Comparison of ENCODE assay signal across 27 cellular contexts in the genomic region with DNA sequence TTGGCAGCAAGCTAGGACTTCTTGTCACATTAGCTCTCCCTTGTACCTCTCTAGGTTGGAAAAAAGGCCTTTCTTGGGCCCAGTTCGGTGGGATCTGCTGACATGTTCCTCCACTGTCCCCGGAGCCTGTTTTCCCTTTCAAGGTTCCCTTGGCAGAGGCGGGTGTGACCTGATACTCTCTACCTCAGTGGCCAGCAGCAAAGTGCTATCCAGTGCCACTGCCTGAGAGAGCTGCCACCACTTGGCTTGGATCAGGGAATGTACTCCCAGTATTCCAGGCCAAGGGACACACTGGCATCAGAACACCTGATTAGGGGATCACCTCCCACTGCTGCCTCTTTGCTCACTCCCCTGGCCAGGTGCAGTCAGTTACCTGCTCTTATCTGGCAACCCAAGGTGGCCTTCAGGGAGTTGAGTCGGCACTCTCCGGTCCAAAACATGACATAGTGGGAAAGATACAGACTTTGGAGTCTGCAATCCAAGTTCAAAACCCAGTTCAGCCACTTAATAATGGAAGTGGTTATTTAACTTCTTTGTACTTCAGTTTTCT.
"Had no signal": no experiment of that assay in that cellular context is flagged by ENCODE, and none has a peak within 500 bp of the region (broad histone marks: within the 10 kb centered on the region; RNA-seq: fewer than 3 reads in every experiment).

No MANE protein-coding gene starts in this region.

- H3K9me3 Mint-ChIP-seq: nephron had no signal

- H3K9ac ChIP-seq: parathyroid adenoma had no signal

- H3K36me3 Mint-ChIP-seq: naive B cell; stimulated activated naive B cell treated with anti-CD40 and anti-IgM and Interleukin-4, amounts not matched to agents 10 μg/mL and 1 μg/mL and 100 μg/mL, for 72 hours had no signal

- H3K4me1 ChIP-seq: parathyroid adenoma, suprapubic skin had no signal

- H2AFZ ChIP-seq: hepatocyte, parathyroid adenoma had no signal

- H3K27ac Mint-ChIP-seq: naive B cell; nephron; stimulated activated naive B cell treated with anti-CD40 and anti-IgM and Interleukin-4, amounts not matched to agents 10 μg/mL and 1 μg/mL and 100 μg/mL, for 72 hours had no signal

- H3K4me3 ChIP-seq: hepatocyte, lower lobe of right lung, psoas muscle, right lobe of liver, skin epidermis, stomach, suprapubic skin, thoracic aorta, tibial artery, upper lobe of right lung had no signal

- H3K4me1 Mint-ChIP-seq: naive B cell; stimulated activated naive B cell treated with anti-CD40 and anti-IgM and Interleukin-4, amounts not matched to agents 10 μg/mL and 1 μg/mL and 100 μg/mL, for 72 hours had no signal

- ATAC-seq: lower lobe of right lung; right lobe of liver; stimulated activated naive B cell treated with anti-CD40 and anti-IgM and Interleukin-4, amounts not matched to agents 10 μg/mL and 1 μg/mL and 100 μg/mL, for 72 hours; stimulated activated naive CD8-positive, alpha-beta T cell treated with anti-CD3 and anti-CD28 coated beads, Interleukin-15, Interleukin-2, amounts not matched to agents 100 U/mL and 50 U/mL, for 24 hours; upper lobe of right lung had no signal

- H3K36me3 ChIP-seq: lower lobe of right lung, neutrophil, right lobe of liver, stomach, suprapubic skin, thoracic aorta, tibial artery, upper lobe of right lung had no signal

- H3K9me3 ChIP-seq: lower lobe of right lung, neutrophil, psoas muscle, right lobe of liver, stomach, suprapubic skin, thoracic aorta, tibial artery, upper lobe of right lung had no signal

- H3K4me3 Mint-ChIP-seq: naive B cell; nephron; neural crest cell; stimulated activated naive B cell treated with anti-CD40 and anti-IgM and Interleukin-4, amounts not matched to agents 10 μg/mL and 1 μg/mL and 100 μg/mL, for 72 hours had no signal

- DNase-seq: head of caudate nucleus; islet precursor cell; lower lobe of right lung; mammary epithelial cell; mesenchymal stem cell; naive B cell; occipital lobe; psoas muscle; right lobe of liver; stimulated activated CD4-positive, alpha-beta T cell treated with anti-CD3 and anti-CD28 coated beads, Interleukin-12 subunit alpha, Interleukin-12 subunit beta, amount 100 ng/mL, for 4 hours; stimulated activated CD4-positive, alpha-beta T cell treated with anti-CD3 and anti-CD28 coated beads, Interleukin-15, amount 100 ng/mL, for 24 hours; stimulated activated CD4-positive, alpha-beta T cell treated with anti-CD3 and anti-CD28 coated beads, Interleukin-2, amount 100 ng/mL, for 24 hours; stimulated activated CD4-positive, alpha-beta T cell treated with anti-CD3 and anti-CD28 coated beads, Interleukin-4, amount 100 ng/mL, for 1 hour; stimulated activated naive B cell treated with anti-CD40 and anti-IgM and Interleukin-4, amounts not matched to agents 10 μg/mL and 1 μg/mL and 100 μg/mL, for 72 hours; stimulated activated naive CD8-positive, alpha-beta T cell treated with anti-CD3 and anti-CD28 coated beads, Interleukin-15, Interleukin-2, amounts not matched to agents 100 U/mL and 50 U/mL, for 24 hours; stomach; tibial artery; trophoblast cell; upper lobe of right lung had no signal

- H3K27me3 ChIP-seq: hepatocyte, right lobe of liver, stomach, suprapubic skin, tibial artery, upper lobe of right lung had no signal

- H3K4me2 ChIP-seq: hepatocyte had no signal

- H3K27ac ChIP-seq: hepatocyte, lower lobe of right lung, neutrophil, parathyroid adenoma, psoas muscle, right lobe of liver, skin epidermis, suprapubic skin, upper lobe of right lung had no signal

- H3K79me2 ChIP-seq: hepatocyte, parathyroid adenoma had no signal
